In genomic region chr6:56995347-56995746, GRCh38 we compare ENCODE assay signal across 21 cellular contexts. TPM values are rescaled to one million over a fixed set of nuclear protein-coding genes. Genes with fewer than 3 reads are reported as not detected.
DNase-seq lines count a peak whose midpoint lies in the region; TF ChIP-seq lines count a peak whose summit lies in the region.
"Had no signal": no experiment of that assay in that cellular context is flagged by ENCODE, and none has a peak within 500 bp of the region (broad histone marks: within the 10 kb centered on the region; RNA-seq: fewer than 3 reads in every experiment).

No MANE protein-coding gene starts in this region.

- DNase-seq in NCI-H82 (lab: John Stamatoyannopoulos, UW) = peak; percentile 13
- no peak for DNase-seq in NCI-H82 treated with DMSO at 0.1 percent for 48 hours (lab: John Stamatoyannopoulos, UW; ENCODE audit: unreplicated experiment)
- DNase-seq in LNCaP clone FGC (ENCODE audit: low read depth) = no peak
- DNase-seq in brain microvascular endothelial cell = no peak
- no peak for DNase-seq in neural crest cell (ENCODE audit: low read depth, low spot score)
- no peak for DNase-seq in dorsolateral prefrontal cortex
- DNase-seq in NCI-H524 treated with DMSO at 0.1 percent for 48 hours (lab: John Stamatoyannopoulos, UW) = no peak
- DNase-seq in C1 segment of cervical spinal cord (lab: John Stamatoyannopoulos, UW) = no peak
- DNase-seq: activated CD4-positive, alpha-beta memory T cell treated with anti-CD3 and anti-CD28 coated beads, Interleukin-2, amount 10 ng/mL, durations not matched to agents 7 days and 5 days; amygdala; colonic mucosa; erythroblast; glutamatergic neuron; kidney; midbrain; NCI-H1436; NCI-H524; nucleus accumbens; SIG-M5; transverse colon had no signal

- in situ Hi-C loops in brain microvascular endothelial cell (cut with HindIII; ENCODE audit: low pct_ligation_motif_present, low sequenced_read_pairs) = no loop called here

- H3K27ac ChIP-seq in brain microvascular endothelial cell (no peak overlapping the region), dorsolateral prefrontal cortex (no peak overlapping the region)
- H3K27ac ChIP-seq: colonic mucosa, transverse colon had no signal

- no peaks in the 10 kb centered on the region for H3K36me3 ChIP-seq in brain microvascular endothelial cell (replicated peaks)
- H3K36me3 ChIP-seq: colonic mucosa, transverse colon had no signal

- H3K36me3 Mint-ChIP-seq in neural crest cell (ENCODE audit: low read depth) = peaks cover 5% of the 10 kb centered on the region
- H3K36me3 Mint-ChIP-seq: stimulated activated effector memory CD8-positive, alpha-beta T cell treated with anti-CD3 and anti-CD28 coated beads, Interleukin-12 subunit alpha, Interleukin-12 subunit beta, amount 100 ng/mL, for 72 hours had no signal

- H3K27ac Mint-ChIP-seq in neural crest cell (ENCODE audit: unreplicated experiment) = peak overlapping the region; percentile 17
- H3K27ac Mint-ChIP-seq: activated CD4-positive, alpha-beta memory T cell treated with anti-CD3 and anti-CD28 coated beads, Interleukin-2, amount 10 ng/mL, durations not matched to agents 7 days and 5 days; stimulated activated effector memory CD8-positive, alpha-beta T cell treated with anti-CD3 and anti-CD28 coated beads, Interleukin-12 subunit alpha, Interleukin-12 subunit beta, amount 100 ng/mL, for 72 hours had no signal

- intact Hi-C loops in dorsolateral prefrontal cortex (cut with DNase I) = no loop called here

- H3K4me3 ChIP-seq in LNCaP clone FGC (ENCODE audit: low read depth, low read length) (no peak overlapping the region), brain microvascular endothelial cell (ENCODE audit: low read depth, low read length) (no peak overlapping the region), dorsolateral prefrontal cortex (no peak overlapping the region)
- H3K4me3 ChIP-seq: colonic mucosa, transverse colon had no signal

- H3K4me1 Mint-ChIP-seq in neural crest cell = peaks cover 9% of the 10 kb centered on the region
- H3K4me1 Mint-ChIP-seq: activated CD4-positive, alpha-beta memory T cell treated with anti-CD3 and anti-CD28 coated beads, Interleukin-2, amount 10 ng/mL, durations not matched to agents 7 days and 5 days; stimulated activated effector memory CD8-positive, alpha-beta T cell treated with anti-CD3 and anti-CD28 coated beads, Interleukin-12 subunit alpha, Interleukin-12 subunit beta, amount 100 ng/mL, for 72 hours had no signal

- no peaks in the 10 kb centered on the region for H3K9me3 Mint-ChIP-seq in neural crest cell
- H3K9me3 Mint-ChIP-seq: activated CD4-positive, alpha-beta memory T cell treated with anti-CD3 and anti-CD28 coated beads, Interleukin-2, amount 10 ng/mL, durations not matched to agents 7 days and 5 days had no signal

- H3K4me3 Mint-ChIP-seq in neural crest cell = no peak overlapping the region
- H3K4me3 Mint-ChIP-seq: activated CD4-positive, alpha-beta memory T cell treated with anti-CD3 and anti-CD28 coated beads, Interleukin-2, amount 10 ng/mL, durations not matched to agents 7 days and 5 days; stimulated activated effector memory CD8-positive, alpha-beta T cell treated with anti-CD3 and anti-CD28 coated beads, Interleukin-12 subunit alpha, Interleukin-12 subunit beta, amount 100 ng/mL, for 72 hours had no signal

- no peaks in the 10 kb centered on the region for H3K27me3 Mint-ChIP-seq in neural crest cell (ENCODE audit: low read depth)

- H3K27me3 ChIP-seq in brain microvascular endothelial cell (replicated peaks) (no peaks in the 10 kb centered on the region), dorsolateral prefrontal cortex (no peaks in the 10 kb centered on the region)
- H3K27me3 ChIP-seq: colonic mucosa had no signal

- peak; percentile 32 for TF ChIP-seq CTCF in LNCaP clone FGC (IDR thresholded peaks at IDR 0.05; ENCODE audit: control insufficient read depth, extremely low read depth, insufficient read depth)
- peak; percentile 25 for TF ChIP-seq CTCF in brain microvascular endothelial cell (IDR thresholded peaks at IDR 0.05; ENCODE audit: low read depth, low read length, missing control alignments)
- TF ChIP-seq CTCF in neural crest cell (conservative IDR thresholded peaks at IDR 0.05) = no peak
- no peak for TF ChIP-seq CTCF in dorsolateral prefrontal cortex (IDR thresholded peaks at IDR 0.05 in 54 of 56, conservative IDR thresholded peaks at IDR 0.05 in 2 of 56; ENCODE audit: low read depth in 1 of 56, partially characterized antibody in 56 of 56)

RNA-seq across cellular contexts. Expression of gene BEND6, which starts 40.4 kb away (rescaled TPM):
- total RNA-seq in neural crest cell (1.8 and 2.3 TPM in 2 replicates), dorsolateral prefrontal cortex (10 to 100 TPM; 23.5 to 90.9 (median 54.4) TPM)
- total RNA-seq: activated CD4-positive, alpha-beta memory T cell treated with anti-CD3 and anti-CD28 coated beads, Interleukin-2, amount 10 ng/mL, durations not matched to agents 7 days and 5 days had no signal

RNA-seq across cellular contexts. Expression of gene KIAA1586, which starts 51.1 kb away (rescaled TPM):
- total RNA-seq in neural crest cell (38.2 and 39.8 TPM in 2 replicates), dorsolateral prefrontal cortex (10 to 100 TPM; 16.4 to 36.5 (median 25.8) TPM)

Comparison
In these comparisons a context has a peak if more than half of its experiments do, and no peak if none do; other contexts are left out.
1. CTCF ChIP-seq: peak in LNCaP clone FGC (single experiment) and brain microvascular endothelial cell (single experiment); none in neural crest cell (single experiment) and dorsolateral prefrontal cortex (0 of 56).